Comparison of ENCODE assay signal across 30 cellular contexts in genomic region chr4:58766763-58767162, GRCh38.
"Had no signal": no experiment of that assay in that cellular context is flagged by ENCODE, and none has a peak within 500 bp of the region (broad histone marks: within the 10 kb centered on the region; RNA-seq: fewer than 3 reads in every experiment).

No MANE protein-coding gene starts in this region.

- H3K27me3 ChIP-seq: brain microvascular endothelial cell, Peyer's patch, SJSA1 had no signal

- H3K27ac ChIP-seq: brain microvascular endothelial cell, Peyer's patch, SJSA1 had no signal

- ATAC-seq: activated CD8-positive, alpha-beta T cell treated with anti-CD3 and anti-CD28 coated beads for 36 hours; activated T-cell treated with anti-CD3 and anti-CD28 coated beads, Interleukin-2, amount 50 U/mL, for 72 hours; activated T-helper 17 cell treated with anti-CD3 and anti-CD28 coated beads, Interleukin-2, amount 50 U/mL, for 72 hours had no signal

- H3K4me1 ChIP-seq: Peyer's patch, SJSA1 had no signal

- H3K4me3 ChIP-seq: Peyer's patch, SJSA1 had no signal

- FAIRE-seq: TTC549 had no signal

- H3K36me3 ChIP-seq: brain microvascular endothelial cell, Peyer's patch, SJSA1 had no signal

- DNase-seq: activated CD4-positive, alpha-beta T cell treated with anti-CD3 and anti-CD28 coated beads, Interleukin-2, amount 10 ng/mL, durations not matched to agents 24 days and 14 days; activated CD4-positive, alpha-beta T cell treated with anti-CD3 and anti-CD28 coated beads, Interleukin-2, amount 50 U/mL, for 4 hours; activated CD8-positive, alpha-beta T cell treated with anti-CD3 and anti-CD28 coated beads for 36 hours; activated effector memory CD4-positive, alpha-beta T cell treated with anti-CD3 and anti-CD28 coated beads, Interleukin-2, amount 50 U/mL, for 16 hours; activated naive CD4-positive, alpha-beta T cell; activated naive CD4-positive, alpha-beta T cell treated with anti-CD3 and anti-CD28 coated beads, Interleukin-2, amount 50 U/mL, for 16 hours; activated naive CD8-positive, alpha-beta T cell treated with anti-CD3 and anti-CD28 coated beads for 36 hours; activated T-cell treated with anti-CD3 and anti-CD28 coated beads, Interleukin-2, amount 50 U/mL, for 1 hour; activated T-cell treated with anti-CD3 and anti-CD28 coated beads, Interleukin-2, amount 50 U/mL, for 72 hours; amniotic stem cell; aorta; brain microvascular endothelial cell; central memory CD4-positive, alpha-beta T cell; Karpas-422; KBM-7; NCI-H1105 treated with DMSO at 0.1 percent for 48 hours; NCI-H187; NCI-H2029 treated with DMSO at 0.1 percent for 48 hours; NCI-H2171 treated with DMSO at 0.1 percent for 48 hours; NCI-H2227 treated with DMSO at 0.1 percent for 48 hours; NCI-H446; NCI-H510A treated with DMSO at 0.1 percent for 48 hours; NCI-H526 treated with DMSO at 0.1 percent for 48 hours; NK-92 treated with Interleukin-12 subunit alpha and Interleukin-12 subunit beta, amount 100 ng/mL, for 24 hours; Peyer's patch; RPMI8226; SHP77 treated with DMSO at 0.1 percent for 48 hours had no signal

- H3K9me3 ChIP-seq: Peyer's patch, SJSA1 had no signal
